ENCODE assay signal across 9 cellular contexts in the genomic region with DNA sequence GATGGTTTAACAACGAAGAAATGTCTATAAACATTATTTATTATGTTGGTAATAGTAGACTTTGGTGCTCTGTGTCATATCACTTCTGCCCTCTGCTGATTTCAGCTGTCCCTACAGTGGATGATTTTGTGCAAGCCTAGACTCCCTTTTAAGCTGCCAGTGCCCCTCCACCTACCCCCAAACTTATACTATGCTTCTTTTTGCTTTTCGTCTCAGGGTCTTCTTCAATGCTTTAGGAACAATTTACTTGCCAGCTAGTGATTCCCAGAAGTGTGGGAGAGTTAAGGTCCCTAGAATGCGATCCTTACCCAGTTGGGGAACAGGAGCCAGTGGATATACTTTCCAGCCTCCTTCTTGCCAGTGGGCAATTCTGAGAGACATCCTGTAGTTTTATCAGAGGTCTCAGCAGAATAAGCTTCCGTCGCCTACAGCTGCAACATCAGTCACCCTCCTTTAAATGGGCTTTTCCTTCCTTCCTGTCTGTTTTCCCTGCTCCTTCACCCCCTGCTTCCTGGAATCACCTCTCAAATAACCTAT. TPM values are rescaled to one million over a fixed set of nuclear protein-coding genes. Genes with fewer than 3 reads are reported as not detected.
A peak's percentile ranks its signal among the peaks of the same experiment; 100 is the strongest.
DNase-seq lines count a peak whose midpoint lies in the region; ATAC-seq and TF ChIP-seq lines count a peak whose summit lies in the region.
"Had no signal": no experiment of that assay in that cellular context is flagged by ENCODE, and none has a peak within 500 bp of the region (broad histone marks: within the 10 kb centered on the region; RNA-seq: fewer than 3 reads in every experiment).

No MANE protein-coding gene starts in this region.

- H3K27me3 Mint-ChIP-seq in endodermal cell (ENCODE audit: insufficient read depth), result peaks cover 15% of the 10 kb centered on the region

- H3K4me3 ChIP-seq in Panc1 (ENCODE audit: low read depth in 2 of 2, low read length in 2 of 2) (no peak overlapping the region), endodermal cell (ENCODE audit: low read length) (no peak overlapping the region), skeletal muscle tissue (ENCODE audit: low read length in 3 of 3) (peak overlapping the region in 1 of 3 donors; percentile 24), HAP-1 (no peak overlapping the region)

- TF ChIP-seq CTCF in GM12872 (IDR thresholded peaks at IDR 0.05; ENCODE audit: insufficient read depth, low read depth, low read length), result peak; percentile 37; the same call in 2 of the 3 replicates
- peak; percentile 7 for TF ChIP-seq CTCF in Panc1 (IDR thresholded peaks at IDR 0.05)
- TF ChIP-seq CTCF in endodermal cell (conservative IDR thresholded peaks at IDR 0.05), result peak; percentile 11

- no peak for ATAC-seq in Panc1
- ATAC-seq in GM21367 (IDR thresholded peaks at IDR 0.05; ENCODE audit: unreplicated experiment), result no peak

- H3K9ac ChIP-seq in endodermal cell (ENCODE audit: extremely low read depth, low read length, poor library complexity, severe bottlenecking), result no peak overlapping the region
- H3K9ac ChIP-seq in skeletal muscle tissue (ENCODE audit: low read depth in 1 of 3, low read length in 3 of 3), result peak overlapping the region in 1 of 3 donors; percentile 36

- no peaks in the 10 kb centered on the region for H3K4me1 ChIP-seq in Panc1 (ENCODE audit: control insufficient read depth, insufficient read depth, low read length)
- H3K4me1 ChIP-seq in endodermal cell (ENCODE audit: control insufficient read depth, insufficient read depth, low read length), result no peaks in the 10 kb centered on the region
- peaks cover 5 to 19% (median 9%) of the 10 kb centered on the region in 3 donors for H3K4me1 ChIP-seq in skeletal muscle tissue (ENCODE audit: control insufficient read depth in 3 of 3, insufficient read depth in 3 of 3, low read length in 3 of 3)
- no peaks in the 10 kb centered on the region for H3K4me1 ChIP-seq in HAP-1

- no peaks in the 10 kb centered on the region for H3K9me3 Mint-ChIP-seq in endodermal cell

- no peaks in the 10 kb centered on the region for H3K36me3 ChIP-seq in Panc1 (ENCODE audit: control insufficient read depth, insufficient read depth, low read length)
- no peaks in the 10 kb centered on the region for H3K36me3 ChIP-seq in endodermal cell (ENCODE audit: control insufficient read depth, insufficient read depth, low read length)
- no peaks in the 10 kb centered on the region for H3K36me3 ChIP-seq in skeletal muscle tissue (ENCODE audit: control insufficient read depth in 3 of 3, insufficient read depth in 3 of 3, low read length in 3 of 3)
- H3K36me3 ChIP-seq in HAP-1 (replicated peaks), result no peaks in the 10 kb centered on the region

- in situ Hi-C loops in Panc1 (cut with HindIII; ENCODE audit: low pct_unique_long_range_greater_than_20kb, low sequenced_read_pairs) (no loop called here), HAP-1 (cut with MboI; ENCODE audit: low sequenced_read_pairs) (no loop called here)

- H3K9me3 ChIP-seq in Panc1 (ENCODE audit: control insufficient read depth, insufficient read depth, low read depth, low read length) (no peaks in the 10 kb centered on the region), endodermal cell (ENCODE audit: control insufficient read depth, low read length) (no peaks in the 10 kb centered on the region), skeletal muscle tissue (ENCODE audit: control insufficient read depth in 3 of 3, low read length in 3 of 3) (no peaks in the 10 kb centered on the region), HAP-1 (no peaks in the 10 kb centered on the region)

- H3K27ac Mint-ChIP-seq in endodermal cell, result no peak overlapping the region

- DNase-seq in Panc1 (ENCODE audit: low read depth, low spot score) (no peak), endodermal cell (peak; percentile 46), HAP-1 (ENCODE audit: low spot score in 2 of 2) (no peak), NCI-H1436 treated with DMSO at 0.1 percent for 48 hours (lab: John Stamatoyannopoulos, UW) (no peak), iPS-NIHi7 (ENCODE audit: extremely low spot score) (no peak)
- DNase-seq: NCI-H526 had no signal

- CTCF ChIA-PET in Panc1 (lab: Charles Lee), result no interaction called here

- peaks cover 6% of the 10 kb centered on the region for H3K4me1 Mint-ChIP-seq in endodermal cell

- 84 to 88% methylated on average over 3 to 5 of the region's 5 CpGs for WGBS in endodermal cell (ENCODE audit: insufficient coverage in 1 of 2, insufficient read length in 1 of 2), 2 experiments

- POLR2A ChIA-PET in Panc1 (lab: Charles Lee), result no interaction called here

- intact Hi-C loops in Panc1 (cut with micrococcal nuclease; ENCODE audit: unreplicated experiment), result no loop called here

- H3K36me3 Mint-ChIP-seq in endodermal cell (ENCODE audit: low read depth), result no peaks in the 10 kb centered on the region

- no peaks in the 10 kb centered on the region; the same call in 1 of the 2 replicates for H3K27me3 ChIP-seq in Panc1 (ENCODE audit: control insufficient read depth, insufficient read depth, low read length)
- H3K27me3 ChIP-seq in endodermal cell (ENCODE audit: control insufficient read depth, insufficient read depth, low read length, poor library complexity, severe bottlenecking), result no peaks in the 10 kb centered on the region
- H3K27me3 ChIP-seq in skeletal muscle tissue (ENCODE audit: control insufficient read depth in 3 of 3, insufficient read depth in 3 of 3, low read length in 3 of 3), result no peaks in the 10 kb centered on the region
- H3K27me3 ChIP-seq in HAP-1 (ENCODE audit: low read depth), result no peaks in the 10 kb centered on the region; the same call in 1 of the 2 replicates

- H3K4me3 Mint-ChIP-seq in endodermal cell, result no peak overlapping the region

- BruUV-seq in Panc1 (replicated peaks; lab: Mats Ljungman, UMichigan), result no TSS peak

- H3K27ac ChIP-seq in Panc1 (ENCODE audit: low read length) (no peak overlapping the region), endodermal cell (ENCODE audit: low read depth, low read length) (no peak overlapping the region), skeletal muscle tissue (ENCODE audit: low read depth, low read length) (peak overlapping the region; percentile 54)

RNA-seq across cellular contexts. Expression of gene ICAM2, which starts 4.1 kb away (rescaled TPM):
- total RNA-seq in Panc1 (2021; ENCODE audit: unreplicated experiment), result 0.33 TPM
- not detected for polyA plus RNA-seq in Panc1 (2012; ENCODE audit: insufficient read length)
- total RNA-seq in endodermal cell, result under 1 TPM in 1 of 2 donors, not detected in 1; 0.75 TPM
- not detected for polyA plus RNA-seq in endodermal cell (2013, experiment 1 of 2)
- not detected for polyA plus RNA-seq in endodermal cell (2013, experiment 2 of 2)
- 43.3 TPM for total RNA-seq in skeletal muscle tissue

RNA-seq across cellular contexts. Expression of gene PRR29, which starts 18.2 kb away (rescaled TPM):
- total RNA-seq in Panc1 (2021; ENCODE audit: unreplicated experiment), result 0.10 TPM
- polyA plus RNA-seq in Panc1 (2012; ENCODE audit: insufficient read length), result 0.18 TPM
- 1 to 10 TPM; 3.3 to 6.1 TPM for total RNA-seq in endodermal cell
- polyA plus RNA-seq in endodermal cell (2013, experiment 1 of 2), result 1.6 TPM
- 1.7 TPM for polyA plus RNA-seq in endodermal cell (2013, experiment 2 of 2)
- total RNA-seq in skeletal muscle tissue, result not detected

RNA-seq across cellular contexts. Expression of gene SCN4A, which starts 43.6 kb away (rescaled TPM):
- 0.03 TPM for total RNA-seq in Panc1 (2021; ENCODE audit: unreplicated experiment)
- 0.12 TPM for polyA plus RNA-seq in Panc1 (2012; ENCODE audit: insufficient read length)
- total RNA-seq in endodermal cell, result 1 to 10 TPM; 3.9 to 4.4 TPM
- polyA plus RNA-seq in endodermal cell (2013, experiment 1 of 2), result 2.5 TPM
- 2.1 TPM for polyA plus RNA-seq in endodermal cell (2013, experiment 2 of 2)
- total RNA-seq in skeletal muscle tissue, result 32.9 TPM

Comparison
In these comparisons a context has a peak if more than half of its experiments do, and no peak if none do; other contexts are left out.
1. RNA of gene ICAM2, which starts 4.1 kb away (total RNA-seq): 43.3 TPM in skeletal muscle tissue (single experiment); 0.75 TPM in endodermal cell and 0.33 TPM in Panc1 (single experiment); every median in the first group is over 10 times any median in the second.
2. Peak in every context shown above with its lines, with median percentiles within 50 percentile points of each other: CTCF ChIP-seq.